22 cellular contexts compared by ENCODE assay signal in the genomic region with DNA sequence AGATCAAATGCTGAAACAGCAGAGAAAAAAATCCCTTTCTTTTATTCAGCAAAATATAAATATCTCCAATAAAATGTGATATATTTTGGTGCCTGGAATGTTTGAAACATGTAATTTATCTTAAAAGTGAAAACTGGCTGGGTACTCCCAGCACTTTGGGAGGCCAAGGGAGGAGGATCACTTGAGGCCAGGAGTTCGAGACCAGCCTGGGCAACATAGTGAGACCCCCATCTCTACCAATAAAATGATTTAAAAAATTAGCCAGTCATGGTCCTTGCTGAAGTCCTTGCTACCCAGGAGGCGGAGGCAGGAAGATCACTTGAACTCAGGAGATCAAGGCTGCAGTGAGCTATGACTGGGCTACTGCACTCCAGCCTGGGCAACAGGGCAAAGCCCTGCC. TPM values are rescaled to one million over a fixed set of nuclear protein-coding genes. Genes with fewer than 3 reads are reported as not detected.
DNase-seq lines count a peak whose midpoint lies in the region; ATAC-seq, FAIRE-seq and TF ChIP-seq lines count a peak whose summit lies in the region.
"Had no signal": no experiment of that assay in that cellular context is flagged by ENCODE, and none has a peak within 500 bp of the region (broad histone marks: within the 10 kb centered on the region; RNA-seq: fewer than 3 reads in every experiment).

No MANE protein-coding gene starts in this region.

- H3K4me1 Mint-ChIP-seq in glutamatergic neuron (ENCODE audit: low read depth, unreplicated experiment) = peaks cover 33% of the 10 kb centered on the region
- H3K4me1 Mint-ChIP-seq in type B pancreatic cell (ENCODE audit: unreplicated experiment) = peaks cover 13% of the 10 kb centered on the region
- H3K4me1 Mint-ChIP-seq: B cell had no signal

- DNase-seq in A549 (ENCODE audit: low read depth in 1 of 2, low spot score in 1 of 2) = no peak
- no peak for DNase-seq in SJCRH30
- no peak for DNase-seq in glutamatergic neuron
- no peak for DNase-seq in type B pancreatic cell (ENCODE audit: extremely low spot score, unreplicated experiment)
- DNase-seq in activated effector memory CD4-positive, alpha-beta T cell treated with anti-CD3 and anti-CD28 coated beads, Interleukin-2, amount 50 U/mL, for 16 hours = no peak
- no peak for DNase-seq in NCI-H510A (lab: John Stamatoyannopoulos, UW)
- no peak for DNase-seq in GM19238 (ENCODE audit: insufficient read length, low spot score)
- DNase-seq: 8988T; AML-193; Caco-2; Calu3; CD4-positive, alpha-beta T cell; CD8-positive, alpha-beta T cell; GF-D8 had no signal

- CTCF ChIA-PET in A549 (lab: Yijun Ruan, JAX) = interaction anchor here (0.7 to 1.2 kb wide), 2 partner anchors 8 to 33 kb away, joined by 3 read pairs; partner anchors contain the start of gene ALKAL2

- H3K27ac ChIP-seq in A549 = no peak overlapping the region
- peak overlapping the region; percentile 74 for H3K27ac ChIP-seq in SJCRH30
- H3K27ac ChIP-seq: BLaER1 treated with 17β-estradiol and CSF1 and Interleukin-3, amounts not matched to agents 10 nM and 100 nM; C4-2B had no signal

- no peak for TF ChIP-seq POLR2A in A549 (IDR thresholded peaks at IDR 0.05; ENCODE audit: low read length)

- H3K27me3 Mint-ChIP-seq in glutamatergic neuron (ENCODE audit: unreplicated experiment) (peaks cover 8% of the 10 kb centered on the region), type B pancreatic cell (no peaks in the 10 kb centered on the region)
- H3K27me3 Mint-ChIP-seq: B cell; CD4-positive, alpha-beta T cell had no signal

- TF ChIP-seq RAD21 in A549 (conservative IDR thresholded peaks at IDR 0.05 in 1 of 2, IDR thresholded peaks at IDR 0.05 in 1 of 2) = no peak

- H3K4me3 Mint-ChIP-seq in glutamatergic neuron (ENCODE audit: unreplicated experiment) (no peak overlapping the region), type B pancreatic cell (no peak overlapping the region)
- H3K4me3 Mint-ChIP-seq: B cell; CD4-positive, alpha-beta T cell; CD8-positive, alpha-beta T cell had no signal

- no peaks in the 10 kb centered on the region for H3K27me3 ChIP-seq in SJCRH30
- H3K27me3 ChIP-seq: BLaER1 treated with 17β-estradiol and CSF1 and Interleukin-3, amounts not matched to agents 10 nM and 100 nM had no signal

- no peak for FAIRE-seq in A549 (lab: Jason Lieb, UNC)
- FAIRE-seq: A204.1, D721Med, G401.6, GM12891 had no signal

- no peaks in the 10 kb centered on the region; the same call in 1 of the 2 replicates for H3K36me3 ChIP-seq in SJCRH30

- H3K4me1 ChIP-seq in A549 = no peaks in the 10 kb centered on the region
- H3K4me1 ChIP-seq in SJCRH30 = no peaks in the 10 kb centered on the region
- H3K4me1 ChIP-seq: BLaER1 treated with 17β-estradiol and CSF1 and Interleukin-3, amounts not matched to agents 10 nM and 100 nM had no signal

- 83% methylated on average over 2 of the region's 2 CpGs for WGBS in A549 (ENCODE audit: missing lambda C conversion rate)

- H3K36me3 Mint-ChIP-seq in glutamatergic neuron (ENCODE audit: unreplicated experiment) (peaks cover 9% of the 10 kb centered on the region), type B pancreatic cell (peaks cover 26% of the 10 kb centered on the region)

- no peak for ATAC-seq in A549
- ATAC-seq: CD8-positive, alpha-beta T cell had no signal

- no peak for TF ChIP-seq EP300 in A549 (IDR thresholded peaks at IDR 0.05)

- H3K4me3 ChIP-seq in A549 = no peak overlapping the region
- H3K4me3 ChIP-seq in SJCRH30 = no peak overlapping the region
- H3K4me3 ChIP-seq: BLaER1 treated with 17β-estradiol and CSF1 and Interleukin-3, amounts not matched to agents 10 nM and 100 nM had no signal

- H3K4me2 ChIP-seq in A549 = no peak overlapping the region
- H3K4me2 ChIP-seq: BLaER1 treated with 17β-estradiol and CSF1 and Interleukin-3, amounts not matched to agents 10 nM and 100 nM had no signal

- peak overlapping the region; percentile 94 for H3K27ac Mint-ChIP-seq in glutamatergic neuron (ENCODE audit: unreplicated experiment)
- peak overlapping the region; percentile 32 for H3K27ac Mint-ChIP-seq in type B pancreatic cell
- H3K27ac Mint-ChIP-seq: B cell; CD4-positive, alpha-beta T cell; CD8-positive, alpha-beta T cell had no signal

- H3K9me3 Mint-ChIP-seq in glutamatergic neuron (ENCODE audit: unreplicated experiment) (peaks cover 14% of the 10 kb centered on the region), type B pancreatic cell (no peaks in the 10 kb centered on the region)

- H3K9me3 ChIP-seq in A549 (peaks cover 51% of the 10 kb centered on the region), SJCRH30 (replicated peaks) (peaks cover 4% of the 10 kb centered on the region; the same call in 1 of the 2 replicates)

- POLR2A ChIA-PET in A549 (lab: Yijun Ruan, JAX) = no interaction called here

- TF ChIP-seq CTCF in A549 (IDR thresholded peaks at IDR 0.05) (no peak), glutamatergic neuron (IDR thresholded peaks at IDR 0.05; ENCODE audit: partially characterized antibody, unreplicated experiment) (no peak), type B pancreatic cell (conservative IDR thresholded peaks at IDR 0.05) (no peak)

TF ChIP-seq in A549, 52 proteins besides CTCF, POLR2A, EP300 and RAD21:
- TF ChIP-seq NFE2L2 (conservative IDR thresholded peaks at IDR 0.05; ENCODE audit: low read length) (peak; percentile 41), CHD2 (IDR thresholded peaks at IDR 0.05; ENCODE audit: low read length, partially characterized antibody) (no peak)
TF ChIP-seq in A549: peak in this region for 1.

RNA-seq across cellular contexts. Expression of gene SH3YL1, which starts 8.6 kb away (rescaled TPM):
- 19.5 and 23.9 TPM in 2 replicates for polyA plus RNA-seq in A549 (2011; rRNA removed)
- 4.4 and 5.0 TPM in 2 replicates for polyA plus RNA-seq in A549 (2012; cell fraction: cytosol; rRNA removed)
- 6.1 and 9.2 TPM in 2 replicates for polyA plus RNA-seq in A549 (2012; cell fraction: nucleus; rRNA removed)
- 12.8 to 13.9 TPM (median 13.5 TPM) in 3 replicates for polyA plus RNA-seq in A549 (2017; fragmentation: RNase III; extraction: RNeasy Plus Mini Kit Qiagen cat#74134 plus additional on column Dnase treatment)
- polyA minus RNA-seq in A549 (2011; rRNA and poly(A)+ RNA removed) = 8.1 and 12.2 TPM in 2 replicates
- total RNA-seq in SJCRH30 (2014; rRNA removed; shearing (Covaris generic)) = 16.2 and 21.7 TPM in 2 replicates
- total RNA-seq in glutamatergic neuron (ENCODE audit: unreplicated experiment) = 21.4 TPM
- 61.4 and 110 TPM in 2 replicates for total RNA-seq in type B pancreatic cell (ENCODE audit: low replicate concordance)

RNA-seq across cellular contexts. Expression of gene ACP1, which starts 9.6 kb away (rescaled TPM):
- polyA plus RNA-seq in A549 (2011; rRNA removed) = 266 and 338 TPM in 2 replicates
- 149 and 162 TPM in 2 replicates for polyA plus RNA-seq in A549 (2012; cell fraction: cytosol; rRNA removed)
- polyA plus RNA-seq in A549 (2012; cell fraction: nucleus; rRNA removed) = 40.4 and 64.8 TPM in 2 replicates
- 204 to 228 TPM (median 213 TPM) in 3 replicates for polyA plus RNA-seq in A549 (2017; fragmentation: RNase III; extraction: RNeasy Plus Mini Kit Qiagen cat#74134 plus additional on column Dnase treatment)
- polyA minus RNA-seq in A549 (2011; rRNA and poly(A)+ RNA removed) = 142 and 157 TPM in 2 replicates
- 241 and 244 TPM in 2 replicates for total RNA-seq in SJCRH30 (2014; rRNA removed; shearing (Covaris generic))
- 86.1 TPM for total RNA-seq in glutamatergic neuron (ENCODE audit: unreplicated experiment)
- 121 and 124 TPM in 2 replicates for total RNA-seq in type B pancreatic cell (ENCODE audit: low replicate concordance)

RNA-seq across cellular contexts. Expression of gene ALKAL2, which starts 32.7 kb away (rescaled TPM):
- polyA plus RNA-seq in A549 (2011; rRNA removed) = not detected in 2 replicates
- not detected in 2 replicates for polyA plus RNA-seq in A549 (2012; cell fraction: cytosol; rRNA removed)
- not detected in 2 replicates for polyA plus RNA-seq in A549 (2012; cell fraction: nucleus; rRNA removed)
- polyA plus RNA-seq in A549 (2017; fragmentation: RNase III; extraction: RNeasy Plus Mini Kit Qiagen cat#74134 plus additional on column Dnase treatment) = not detected in 3 replicates
- polyA minus RNA-seq in A549 (2011; rRNA and poly(A)+ RNA removed) = not detected in 2 replicates
- 0.43 and 0.65 TPM in 2 replicates for total RNA-seq in SJCRH30 (2014; rRNA removed; shearing (Covaris generic))
- total RNA-seq in glutamatergic neuron (ENCODE audit: unreplicated experiment) = 1.0 TPM
- 3.5 and 10.6 TPM in 2 replicates for total RNA-seq in type B pancreatic cell (ENCODE audit: low replicate concordance)
- total RNA-seq: Caco-2; Calu3; CD4-positive, alpha-beta T cell had no signal
- polyA plus RNA-seq: BJ had no signal
